Comparison of ENCODE assay signal across 9 cellular contexts in the genomic region with DNA sequence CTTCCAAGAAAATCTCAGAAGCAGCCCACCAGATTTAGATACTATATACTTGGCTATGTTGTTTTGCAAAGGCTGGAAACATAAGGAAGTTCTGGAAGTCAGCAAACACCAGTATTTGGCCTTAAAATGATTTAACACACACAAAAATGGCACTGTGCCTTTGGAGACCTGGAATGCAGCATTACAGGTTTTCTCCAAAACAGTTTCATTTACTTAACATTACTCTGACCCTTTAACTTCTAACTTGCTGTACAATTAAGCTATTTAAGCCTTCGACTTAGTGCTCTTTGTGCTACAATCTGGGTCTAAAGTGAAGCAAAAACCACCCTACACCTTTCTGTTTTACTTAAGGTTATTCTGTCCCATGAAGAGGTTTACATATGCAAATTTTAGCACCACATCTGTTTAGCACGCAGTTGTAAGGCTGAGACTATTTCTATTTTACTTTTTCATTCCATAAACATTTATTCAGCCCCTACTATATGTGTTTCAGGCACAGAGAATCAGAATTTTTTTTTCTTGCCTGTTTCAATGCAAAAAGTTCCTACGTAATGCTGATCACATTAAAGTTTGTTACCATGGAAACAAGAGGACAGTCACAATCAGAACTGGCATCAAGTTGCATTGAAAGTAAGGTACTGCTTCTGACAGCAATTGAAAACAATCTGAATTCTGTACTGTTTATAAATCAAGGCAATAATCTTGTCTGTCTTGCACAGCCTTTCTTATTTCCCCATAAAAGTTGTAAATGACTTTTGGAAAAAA.
DNase-seq lines count a peak whose midpoint lies in the region; ATAC-seq, FAIRE-seq and TF ChIP-seq lines count a peak whose summit lies in the region.
"Had no signal": no experiment of that assay in that cellular context is flagged by ENCODE, and none has a peak within 500 bp of the region (broad histone marks: within the 10 kb centered on the region; RNA-seq: fewer than 3 reads in every experiment).

No MANE protein-coding gene starts in this region.

- no peak overlapping the region for H3K4me3 ChIP-seq in Peyer's patch

- H3K36me3 Mint-ChIP-seq in chondrocyte (ENCODE audit: low read depth) (peaks cover 7% of the 10 kb centered on the region), progenitor cell of endocrine pancreas (ENCODE audit: insufficient read depth) (peaks cover 26% of the 10 kb centered on the region)

- FAIRE-seq in H54 (lab: Jason Lieb, UNC): no peak

- no peak for DNase-seq in chondrocyte (ENCODE audit: low spot score)
- no peak for DNase-seq in progenitor cell of endocrine pancreas (ENCODE audit: low spot score, unreplicated experiment)
- DNase-seq in left lobe of liver (ENCODE audit: low spot score): no peak
- no peak for DNase-seq in Peyer's patch
- no peak for DNase-seq in H54 (ENCODE audit: insufficient read length, low spot score)

- H3K27me3 ChIP-seq in Peyer's patch: no peaks in the 10 kb centered on the region

- no peaks in the 10 kb centered on the region for H3K9me3 ChIP-seq in Peyer's patch

- H3K4me1 Mint-ChIP-seq in chondrocyte (ENCODE audit: low read depth) (peaks cover 43% of the 10 kb centered on the region), progenitor cell of endocrine pancreas (ENCODE audit: low read depth) (peaks cover 27% of the 10 kb centered on the region)

- H3K27me3 Mint-ChIP-seq in chondrocyte (ENCODE audit: low read depth) (no peaks in the 10 kb centered on the region), progenitor cell of endocrine pancreas (no peaks in the 10 kb centered on the region)

- H3K4me1 ChIP-seq in Peyer's patch: peaks cover 0 to 9% (median 6%) of the 10 kb centered on the region in 4 donors

- no peak overlapping the region for H3K27ac ChIP-seq in Peyer's patch

- peaks cover 2% of the 10 kb centered on the region for H3K9me3 Mint-ChIP-seq in chondrocyte (ENCODE audit: low read depth)
- peaks cover 25% of the 10 kb centered on the region for H3K9me3 Mint-ChIP-seq in progenitor cell of endocrine pancreas (ENCODE audit: low read depth)

- H3K4me3 Mint-ChIP-seq in chondrocyte (ENCODE audit: unreplicated experiment): no peak overlapping the region
- peak overlapping the region; percentile 63 for H3K4me3 Mint-ChIP-seq in progenitor cell of endocrine pancreas (ENCODE audit: low read depth)
- H3K4me3 Mint-ChIP-seq: T-helper 2 cell treated with Interferon-gamma antibody and Interleukin-4, amounts not matched to agents 5 μg/mL and 100 μg/mL, for 36 hours had no signal

- H3K27ac Mint-ChIP-seq in chondrocyte (ENCODE audit: unreplicated experiment) (peak overlapping the region; percentile 66), progenitor cell of endocrine pancreas (peak overlapping the region; percentile 98)
- H3K27ac Mint-ChIP-seq: T-helper 2 cell treated with Interferon-gamma antibody and Interleukin-4, amounts not matched to agents 5 μg/mL and 100 μg/mL, for 36 hours had no signal

- H3K36me3 ChIP-seq in Peyer's patch: no peaks in the 10 kb centered on the region

- TF ChIP-seq CTCF in chondrocyte (IDR thresholded peaks at IDR 0.05) (no peak), progenitor cell of endocrine pancreas (IDR thresholded peaks at IDR 0.05; ENCODE audit: unreplicated experiment) (no peak), Peyer's patch (IDR thresholded peaks at IDR 0.05) (no peak)

- TF ChIP-seq POLR2A in Peyer's patch (IDR thresholded peaks at IDR 0.05) (no peak), H54 (IDR thresholded peaks at IDR 0.05; ENCODE audit: low read depth, low read length) (no peak)

- peak; percentile 60 for ATAC-seq in GM19452 (IDR thresholded peaks at IDR 0.05; ENCODE audit: unreplicated experiment)
- peak; percentile 52 for ATAC-seq in HG03460 (IDR thresholded peaks at IDR 0.05; ENCODE audit: unreplicated experiment)
- no peak for ATAC-seq in GM21447 (IDR thresholded peaks at IDR 0.05; ENCODE audit: unreplicated experiment)
- ATAC-seq in left lobe of liver: no peak

Comparison
In these comparisons a context has a peak if more than half of its experiments do, and no peak if none do; other contexts are left out.
1. ATAC-seq: peak in GM19452 (single experiment) and HG03460 (single experiment); none in GM21447 (single experiment) and left lobe of liver (single experiment).